21 cellular contexts compared by ENCODE assay signal in genomic region chr2:74041182-74041581, GRCh38.
A peak's percentile ranks its signal among the peaks of the same experiment; 100 is the strongest.
DNase-seq lines count a peak whose midpoint lies in the region; ATAC-seq and TF ChIP-seq lines count a peak whose summit lies in the region.
"Had no signal": no experiment of that assay in that cellular context is flagged by ENCODE, and none has a peak within 500 bp of the region (broad histone marks: within the 10 kb centered on the region; RNA-seq: fewer than 3 reads in every experiment).

No MANE protein-coding gene starts in this region.

- no peaks in the 10 kb centered on the region for H3K9me3 ChIP-seq in OCI-LY3 (ENCODE audit: insufficient read depth, low read length)
- H3K9me3 ChIP-seq: upper lobe of left lung had no signal

- no peak overlapping the region for H2AFZ ChIP-seq in OCI-LY3 (ENCODE audit: low read depth, low read length)
- H2AFZ ChIP-seq: parathyroid adenoma had no signal

- no peaks in the 10 kb centered on the region for H3K27me3 Mint-ChIP-seq in activated T-cell treated with anti-CD3 and anti-CD28 coated beads, Interleukin-2, amount 50 U/mL, for 24 hours
- H3K27me3 Mint-ChIP-seq in dendritic cell treated with granulocyte-macrophage colony-stimulating factor and Interleukin-4, amounts not matched to agents 40 ng/mL and 50 ng/mL, for 4 days: no peaks in the 10 kb centered on the region
- H3K27me3 Mint-ChIP-seq: activated naive CD4-positive, alpha-beta T cell treated with anti-CD3 and anti-CD28 coated beads, Interleukin-2, amount 10 ng/mL, durations not matched to agents 7 days and 5 days had no signal

- no peak overlapping the region for H3K9ac ChIP-seq in OCI-LY3 (ENCODE audit: low read length)
- H3K9ac ChIP-seq: parathyroid adenoma had no signal

- no peak for ATAC-seq in stimulated activated effector memory CD8-positive, alpha-beta T cell treated with anti-CD3 and anti-CD28 coated beads, Interleukin-12 subunit alpha, Interleukin-12 subunit beta, amount 100 ng/mL, for 72 hours
- no peak for ATAC-seq in HG03280 (IDR thresholded peaks at IDR 0.05; ENCODE audit: unreplicated experiment)
- ATAC-seq: activated CD4-positive, CD25-positive, alpha-beta regulatory T cell treated with anti-CD3 and anti-CD28 coated beads, Interleukin-2, amount 50 U/mL, for 24 hours; HCT116 had no signal

- H3K4me2 ChIP-seq in OCI-LY3 (ENCODE audit: low read length): peak overlapping the region; percentile 29
- H3K4me2 ChIP-seq: smooth muscle cell had no signal

- peak overlapping the region; percentile 31; the same call in 1 of the 2 replicates for H3K27ac ChIP-seq in OCI-LY3 (ENCODE audit: low read length)
- H3K27ac ChIP-seq: brain microvascular endothelial cell, parathyroid adenoma, SJSA1 had no signal

- no peak for TF ChIP-seq CTCF in OCI-LY3 (IDR thresholded peaks at IDR 0.05; ENCODE audit: low read depth, low read length)

- H3K27ac Mint-ChIP-seq in activated T-cell treated with anti-CD3 and anti-CD28 coated beads, Interleukin-2, amount 50 U/mL, for 24 hours: peak overlapping the region; percentile 18
- H3K27ac Mint-ChIP-seq in dendritic cell treated with granulocyte-macrophage colony-stimulating factor and Interleukin-4, amounts not matched to agents 40 ng/mL and 50 ng/mL, for 4 days: peak overlapping the region; percentile 86
- H3K27ac Mint-ChIP-seq in stimulated activated effector memory CD8-positive, alpha-beta T cell treated with anti-CD3 and anti-CD28 coated beads, Interleukin-12 subunit alpha, Interleukin-12 subunit beta, amount 100 ng/mL, for 72 hours: peak overlapping the region; percentile 63
- H3K27ac Mint-ChIP-seq: activated naive CD4-positive, alpha-beta T cell treated with anti-CD3 and anti-CD28 coated beads, Interleukin-2, amount 10 ng/mL, durations not matched to agents 7 days and 5 days had no signal

- H4K20me1 ChIP-seq in OCI-LY3 (ENCODE audit: insufficient read depth, low read length): peaks cover 85% of the 10 kb centered on the region

- no peak overlapping the region for H3K4me3 Mint-ChIP-seq in activated T-cell treated with anti-CD3 and anti-CD28 coated beads, Interleukin-2, amount 50 U/mL, for 24 hours
- peak overlapping the region; percentile 15 for H3K4me3 Mint-ChIP-seq in dendritic cell treated with granulocyte-macrophage colony-stimulating factor and Interleukin-4, amounts not matched to agents 40 ng/mL and 50 ng/mL, for 4 days
- H3K4me3 Mint-ChIP-seq in stimulated activated effector memory CD8-positive, alpha-beta T cell treated with anti-CD3 and anti-CD28 coated beads, Interleukin-12 subunit alpha, Interleukin-12 subunit beta, amount 100 ng/mL, for 72 hours: no peak overlapping the region
- H3K4me3 Mint-ChIP-seq: activated naive CD4-positive, alpha-beta T cell treated with anti-CD3 and anti-CD28 coated beads, Interleukin-2, amount 10 ng/mL, durations not matched to agents 7 days and 5 days had no signal

- H3K27me3 ChIP-seq in OCI-LY3 (ENCODE audit: low read depth, low read length): no peaks in the 10 kb centered on the region
- H3K27me3 ChIP-seq: brain microvascular endothelial cell, SJSA1, upper lobe of left lung had no signal

- peaks cover 17% of the 10 kb centered on the region for H3K36me3 ChIP-seq in OCI-LY3 (replicated peaks; ENCODE audit: low read depth, low read length)
- H3K36me3 ChIP-seq: brain microvascular endothelial cell, SJSA1 had no signal

- no peak overlapping the region for H3K4me3 ChIP-seq in OCI-LY3 (ENCODE audit: low read length)
- H3K4me3 ChIP-seq: SJSA1, smooth muscle cell, upper lobe of left lung had no signal

- H3K36me3 Mint-ChIP-seq in activated T-cell treated with anti-CD3 and anti-CD28 coated beads, Interleukin-2, amount 50 U/mL, for 24 hours (ENCODE audit: low read depth): peaks cover 12% of the 10 kb centered on the region
- H3K36me3 Mint-ChIP-seq in dendritic cell treated with granulocyte-macrophage colony-stimulating factor and Interleukin-4, amounts not matched to agents 40 ng/mL and 50 ng/mL, for 4 days (ENCODE audit: low read depth): peaks cover 61% of the 10 kb centered on the region
- peaks cover 6% of the 10 kb centered on the region for H3K36me3 Mint-ChIP-seq in stimulated activated effector memory CD8-positive, alpha-beta T cell treated with anti-CD3 and anti-CD28 coated beads, Interleukin-12 subunit alpha, Interleukin-12 subunit beta, amount 100 ng/mL, for 72 hours

- DNase-seq in activated T-cell treated with anti-CD3 and anti-CD28 coated beads, Interleukin-2, amount 50 U/mL, for 24 hours: no peak
- DNase-seq in activated T-cell treated with anti-CD3 and anti-CD28 coated beads for 4 hours (no peak), EL (no peak), NCI-H524 (lab: John Stamatoyannopoulos, UW) (no peak)
- no peak for DNase-seq in stimulated activated effector memory CD8-positive, alpha-beta T cell treated with anti-CD3 and anti-CD28 coated beads, Interleukin-12 subunit alpha, Interleukin-12 subunit beta, amount 100 ng/mL, for 72 hours (ENCODE audit: low spot score in 2 of 2)
- DNase-seq: ACHN; activated CD8-positive, alpha-beta memory T cell treated with anti-CD3 and anti-CD28 coated beads, Interleukin-2, amount 50 U/mL, for 4 hours; activated naive CD4-positive, alpha-beta T cell treated with anti-CD3 and anti-CD28 coated beads, Interleukin-2, amount 10 ng/mL, durations not matched to agents 7 days and 5 days; brain microvascular endothelial cell; NCI-H1092; NCI-H2171; stimulated activated naive CD4-positive, alpha-beta T cell treated with Interleukin-2 at 50 U/mL for 16 hours had no signal

- intact Hi-C loops in dendritic cell treated with granulocyte-macrophage colony-stimulating factor and Interleukin-4, amounts not matched to agents 40 ng/mL and 50 ng/mL, for 4 days (cut with micrococcal nuclease): no loop called here

- peaks cover 59% of the 10 kb centered on the region for H3K4me1 ChIP-seq in OCI-LY3 (ENCODE audit: low read length)
- H3K4me1 ChIP-seq: SJSA1 had no signal

- H3K4me1 Mint-ChIP-seq in activated T-cell treated with anti-CD3 and anti-CD28 coated beads, Interleukin-2, amount 50 U/mL, for 24 hours (ENCODE audit: low read depth): peaks cover 68% of the 10 kb centered on the region
- peaks cover 81% of the 10 kb centered on the region for H3K4me1 Mint-ChIP-seq in dendritic cell treated with granulocyte-macrophage colony-stimulating factor and Interleukin-4, amounts not matched to agents 40 ng/mL and 50 ng/mL, for 4 days (ENCODE audit: low read depth)
- peaks cover 59% of the 10 kb centered on the region for H3K4me1 Mint-ChIP-seq in stimulated activated effector memory CD8-positive, alpha-beta T cell treated with anti-CD3 and anti-CD28 coated beads, Interleukin-12 subunit alpha, Interleukin-12 subunit beta, amount 100 ng/mL, for 72 hours

- no peaks in the 10 kb centered on the region for H3K9me3 Mint-ChIP-seq in activated T-cell treated with anti-CD3 and anti-CD28 coated beads, Interleukin-2, amount 50 U/mL, for 24 hours
- peaks cover 7% of the 10 kb centered on the region for H3K9me3 Mint-ChIP-seq in dendritic cell treated with granulocyte-macrophage colony-stimulating factor and Interleukin-4, amounts not matched to agents 40 ng/mL and 50 ng/mL, for 4 days
- no peaks in the 10 kb centered on the region for H3K9me3 Mint-ChIP-seq in stimulated activated effector memory CD8-positive, alpha-beta T cell treated with anti-CD3 and anti-CD28 coated beads, Interleukin-12 subunit alpha, Interleukin-12 subunit beta, amount 100 ng/mL, for 72 hours
- H3K9me3 Mint-ChIP-seq: activated naive CD4-positive, alpha-beta T cell treated with anti-CD3 and anti-CD28 coated beads, Interleukin-2, amount 10 ng/mL, durations not matched to agents 7 days and 5 days had no signal

- H3K79me2 ChIP-seq in OCI-LY3 (ENCODE audit: low read length): peaks cover 100% of the 10 kb centered on the region

Comparison
In these comparisons a context has a peak if more than half of its experiments do, and no peak if none do; other contexts are left out.
1. H3K27ac Mint-ChIP-seq: peak in every context shown above with its lines; median percentile 86 in dendritic cell treated with granulocyte-macrophage colony-stimulating factor and Interleukin-4, amounts not matched to agents 40 ng/mL and 50 ng/mL, for 4 days; 63 in stimulated activated effector memory CD8-positive, alpha-beta T cell treated with anti-CD3 and anti-CD28 coated beads, Interleukin-12 subunit alpha, Interleukin-12 subunit beta, amount 100 ng/mL, for 72 hours; 18 in activated T-cell treated with anti-CD3 and anti-CD28 coated beads, Interleukin-2, amount 50 U/mL, for 24 hours.